In genomic region chr3:184110316-184110725, GRCh38 we compare ENCODE assay signal across 17 cellular contexts. TPM values are rescaled to one million over a fixed set of nuclear protein-coding genes. Genes with fewer than 3 reads are reported as not detected.
DNase-seq lines count a peak whose midpoint lies in the region; ATAC-seq and TF ChIP-seq lines count a peak whose summit lies in the region.
"Had no signal": no experiment of that assay in that cellular context is flagged by ENCODE, and none has a peak within 500 bp of the region (broad histone marks: within the 10 kb centered on the region; RNA-seq: fewer than 3 reads in every experiment).

No MANE protein-coding gene starts in this region.

- H3K27ac Mint-ChIP-seq in neural progenitor cell: no peak overlapping the region
- H3K27ac Mint-ChIP-seq in activated CD4-positive, alpha-beta memory T cell treated with anti-CD3 and anti-CD28 coated beads for 36 hours: no peak overlapping the region
- H3K27ac Mint-ChIP-seq: activated naive CD8-positive, alpha-beta T cell; CD4-positive, alpha-beta T cell; natural killer cell; T-helper 1 cell treated with Interleukin-12 subunit alpha and Interleukin-12 subunit beta and Interleukin-4 antibody, amounts not matched to agents 30 μg/mL and 1 μg/mL, for 36 hours had no signal

- no peaks in the 10 kb centered on the region for H3K36me3 ChIP-seq in brain microvascular endothelial cell (replicated peaks)
- H3K36me3 ChIP-seq in neural progenitor cell: no peaks in the 10 kb centered on the region

- H3F3A ChIP-seq in neural progenitor cell (ENCODE audit: low read depth): no peaks in the 10 kb centered on the region

- intact Hi-C loops in activated CD4-positive, alpha-beta memory T cell treated with anti-CD3 and anti-CD28 coated beads for 36 hours (cut with micrococcal nuclease): no loop called here

- no peaks in the 10 kb centered on the region for H4K20me1 ChIP-seq in neural progenitor cell (ENCODE audit: low read depth)

- peaks cover 2% of the 10 kb centered on the region for H3K27me3 Mint-ChIP-seq in neural progenitor cell (ENCODE audit: insufficient read depth, low read depth)
- peaks cover 4% of the 10 kb centered on the region for H3K27me3 Mint-ChIP-seq in activated CD4-positive, alpha-beta memory T cell treated with anti-CD3 and anti-CD28 coated beads for 36 hours

- H3K4me1 Mint-ChIP-seq in neural progenitor cell: peaks cover 6% of the 10 kb centered on the region
- no peaks in the 10 kb centered on the region for H3K4me1 Mint-ChIP-seq in activated CD4-positive, alpha-beta memory T cell treated with anti-CD3 and anti-CD28 coated beads for 36 hours (ENCODE audit: low read depth)
- H3K4me1 Mint-ChIP-seq: natural killer cell had no signal

- no peaks in the 10 kb centered on the region for H3K9me3 Mint-ChIP-seq in neural progenitor cell
- no peaks in the 10 kb centered on the region for H3K9me3 Mint-ChIP-seq in activated CD4-positive, alpha-beta memory T cell treated with anti-CD3 and anti-CD28 coated beads for 36 hours
- H3K9me3 Mint-ChIP-seq: CD4-positive, alpha-beta T cell; natural killer cell; T-helper 1 cell treated with Interleukin-12 subunit alpha and Interleukin-12 subunit beta and Interleukin-4 antibody, amounts not matched to agents 30 μg/mL and 1 μg/mL, for 36 hours had no signal

- H3K4me3 ChIP-seq in brain microvascular endothelial cell (ENCODE audit: low read depth, low read length) (no peak overlapping the region), neural progenitor cell (no peak overlapping the region)

- H3K9ac ChIP-seq in neural progenitor cell: no peak overlapping the region

- H3K27ac ChIP-seq in brain microvascular endothelial cell: no peak overlapping the region
- H3K27ac ChIP-seq in neural progenitor cell: no peak overlapping the region

- POLR2A ChIA-PET in activated CD4-positive, alpha-beta memory T cell treated with anti-CD3 and anti-CD28 coated beads for 36 hours (lab: Charles Lee): no interaction called here

- no peak for TF ChIP-seq CTCF in brain microvascular endothelial cell (IDR thresholded peaks at IDR 0.05; ENCODE audit: low read depth, low read length, missing control alignments)
- no peak for TF ChIP-seq CTCF in neural progenitor cell (IDR thresholded peaks at IDR 0.05)

- ATAC-seq in HG02885 (IDR thresholded peaks at IDR 0.05; ENCODE audit: poor library complexity, unreplicated experiment) (no peak), HG02642 (IDR thresholded peaks at IDR 0.05; ENCODE audit: poor library complexity, unreplicated experiment) (no peak)
- ATAC-seq: natural killer cell had no signal

- H3K9me3 ChIP-seq in neural progenitor cell (ENCODE audit: low read depth): no peaks in the 10 kb centered on the region

- H3K4me2 ChIP-seq in neural progenitor cell: no peak overlapping the region

- in situ Hi-C loops in brain microvascular endothelial cell (cut with HindIII; ENCODE audit: low pct_ligation_motif_present, low sequenced_read_pairs): no loop called here

- H3K27me3 ChIP-seq in brain microvascular endothelial cell (replicated peaks) (no peaks in the 10 kb centered on the region), neural progenitor cell (no peaks in the 10 kb centered on the region)

- H2AFZ ChIP-seq in neural progenitor cell (replicated peaks): peak overlapping the region; percentile 85

- no peaks in the 10 kb centered on the region for H3K36me3 Mint-ChIP-seq in neural progenitor cell
- H3K36me3 Mint-ChIP-seq in activated CD4-positive, alpha-beta memory T cell treated with anti-CD3 and anti-CD28 coated beads for 36 hours: no peaks in the 10 kb centered on the region
- H3K36me3 Mint-ChIP-seq: activated naive CD8-positive, alpha-beta T cell; natural killer cell had no signal

- H3K79me2 ChIP-seq in neural progenitor cell (ENCODE audit: low read depth): no peaks in the 10 kb centered on the region

- H3K4me3 Mint-ChIP-seq in neural progenitor cell: no peak overlapping the region
- H3K4me3 Mint-ChIP-seq in activated CD4-positive, alpha-beta memory T cell treated with anti-CD3 and anti-CD28 coated beads for 36 hours: no peak overlapping the region
- H3K4me3 Mint-ChIP-seq: activated naive CD8-positive, alpha-beta T cell; CD4-positive, alpha-beta T cell; natural killer cell; T-helper 1 cell treated with Interleukin-12 subunit alpha and Interleukin-12 subunit beta and Interleukin-4 antibody, amounts not matched to agents 30 μg/mL and 1 μg/mL, for 36 hours had no signal

- H3K4me1 ChIP-seq in neural progenitor cell: no peaks in the 10 kb centered on the region

- CTCF ChIA-PET in activated CD4-positive, alpha-beta memory T cell treated with anti-CD3 and anti-CD28 coated beads for 36 hours (lab: Charles Lee): no interaction called here

- DNase-seq in H4 (ENCODE audit: low spot score) (peak; percentile 48), OCI-M1 (lab: John Stamatoyannopoulos, UW) (peak; percentile 41), brain microvascular endothelial cell (peak; percentile 59), neural progenitor cell (ENCODE audit: low spot score) (peak; percentile 3), middle frontal gyrus (ENCODE audit: extremely low spot score, low spot score) (no peak)
- DNase-seq in activated CD4-positive, alpha-beta memory T cell treated with anti-CD3 and anti-CD28 coated beads for 36 hours: no peak
- DNase-seq: activated CD8-positive, alpha-beta memory T cell treated with anti-CD3 and anti-CD28 coated beads for 24 hours; CD4-positive, alpha-beta T cell; cortex of kidney; natural killer cell had no signal

RNA-seq across cellular contexts. Expression of gene HTR3E, which starts 13.5 kb away (rescaled TPM):
- not detected in 2 replicates for total RNA-seq in H4 (2014; rRNA removed; shearing (Covaris generic))
- not detected in 2 replicates for total RNA-seq in neural progenitor cell (ENCODE audit: low replicate concordance)
- total RNA-seq in activated CD4-positive, alpha-beta memory T cell treated with anti-CD3 and anti-CD28 coated beads for 36 hours: not detected
- total RNA-seq: CD4-positive, alpha-beta T cell; frontal cortex; HT-29; natural killer cell; temporal lobe had no signal

RNA-seq across cellular contexts. Expression of gene EIF2B5, which starts 24.8 kb away (rescaled TPM):
- 60.7 and 70.1 TPM in 2 replicates for total RNA-seq in H4 (2014; rRNA removed; shearing (Covaris generic))
- total RNA-seq in neural progenitor cell (ENCODE audit: low replicate concordance): 36.4 and 69.1 TPM in 2 replicates
- total RNA-seq in activated CD4-positive, alpha-beta memory T cell treated with anti-CD3 and anti-CD28 coated beads for 36 hours: 10 to 100 TPM; 49.6 to 51.5 TPM

RNA-seq across cellular contexts. Expression of gene DVL3, which starts 44.9 kb away (rescaled TPM):
- 15.8 and 17.6 TPM in 2 replicates for total RNA-seq in H4 (2014; rRNA removed; shearing (Covaris generic))
- 29.8 and 59.2 TPM in 2 replicates for total RNA-seq in neural progenitor cell (ENCODE audit: low replicate concordance)
- total RNA-seq in activated CD4-positive, alpha-beta memory T cell treated with anti-CD3 and anti-CD28 coated beads for 36 hours: 10 to 100 TPM; 28.5 to 32.4 TPM

RNA-seq across cellular contexts. Expression of gene HTR3C, which starts 57.5 kb away (rescaled TPM):
- not detected in 2 replicates for total RNA-seq in H4 (2014; rRNA removed; shearing (Covaris generic))
- total RNA-seq in neural progenitor cell (ENCODE audit: low replicate concordance): not detected in 2 replicates
- not detected for total RNA-seq in activated CD4-positive, alpha-beta memory T cell treated with anti-CD3 and anti-CD28 coated beads for 36 hours
- total RNA-seq: CD4-positive, alpha-beta T cell; frontal cortex; HT-29; natural killer cell; temporal lobe had no signal

Comparison
In these comparisons a context has a peak if more than half of its experiments do, and no peak if none do; other contexts are left out.
1. DNase-seq: peak in H4 (single experiment), OCI-M1 (single experiment), brain microvascular endothelial cell (single experiment) and neural progenitor cell (single experiment); none in activated CD4-positive, alpha-beta memory T cell treated with anti-CD3 and anti-CD28 coated beads for 36 hours (single experiment) and middle frontal gyrus (single experiment).